8 cellular contexts compared by ENCODE assay signal in genomic region chr15:80059786-80060489, GRCh38. TPM values are rescaled to one million over a fixed set of nuclear protein-coding genes. Genes with fewer than 3 reads are reported as not detected.
DNase-seq lines count a peak whose midpoint lies in the region; ATAC-seq and TF ChIP-seq lines count a peak whose summit lies in the region.

No MANE protein-coding gene starts in this region.

- H3K27me3 ChIP-seq in muscle layer of colon (ENCODE audit: control insufficient read depth in 1 of 2, insufficient read depth in 2 of 2, low read length in 2 of 2) (no peaks in the 10 kb centered on the region), stomach (no peaks in the 10 kb centered on the region)

- intact Hi-C loops in stomach (cut with DNase I; ENCODE audit: low total_unique reads), result loop anchor here (10.0 kb wide), 1 partner anchor 95 kb away; the partner anchor contains the start of gene FAH

- peak overlapping the region; percentile 63 for H3K4me3 ChIP-seq in GM12875 (ENCODE audit: low read depth, low read length)
- peak overlapping the region; percentile 65 to 85 for H3K4me3 ChIP-seq in muscle layer of colon (ENCODE audit: low read depth in 1 of 2, low read length in 2 of 2)
- peak overlapping the region; percentile 65 to 97 (median 81) for H3K4me3 ChIP-seq in stomach

- TF ChIP-seq POLR2A in erythroblast (IDR thresholded peaks at IDR 0.05; ENCODE audit: low read length) (no peak), stomach (IDR thresholded peaks at IDR 0.05) (no peak)

- TF ChIP-seq CTCF in 22Rv1 (IDR thresholded peaks at IDR 0.05), result no peak
- no peak for TF ChIP-seq CTCF in GM12875 (IDR thresholded peaks at IDR 0.05; ENCODE audit: borderline replicate concordance, insufficient read depth, low read depth, low read length)
- TF ChIP-seq CTCF in stomach (IDR thresholded peaks at IDR 0.05), result no peak

- H3K27ac ChIP-seq in 22Rv1 (peak overlapping the region; percentile 90), muscle layer of colon (ENCODE audit: low read depth, low read length) (peak overlapping the region; percentile 95), stomach (peak overlapping the region; percentile 95 to 100 (median 99))

- H3K36me3 ChIP-seq in muscle layer of colon (ENCODE audit: insufficient read depth, low read length) (no peaks in the 10 kb centered on the region), stomach (no peaks in the 10 kb centered on the region)

- H3K9ac ChIP-seq in muscle layer of colon (ENCODE audit: low read length), result peak overlapping the region; percentile 59

- DNase-seq in NCI-H1105 treated with DMSO at 0.1 percent for 48 hours (lab: John Stamatoyannopoulos, UW) (peak; percentile 35), erythroblast (lab: John Stamatoyannopoulos, UW) (peak; percentile 75 to 93), stomach (peak; percentile 45)

- H3K4me1 ChIP-seq in muscle layer of colon (ENCODE audit: insufficient read depth, low read length) (peaks cover 4% of the 10 kb centered on the region), stomach (peaks cover 22 to 44% (median 33%) of the 10 kb centered on the region in 4 donors)

- no peaks in the 10 kb centered on the region for H3K9me3 ChIP-seq in muscle layer of colon (ENCODE audit: low read length)
- no peaks in the 10 kb centered on the region for H3K9me3 ChIP-seq in stomach

- TF ChIP-seq EP300 in stomach (IDR thresholded peaks at IDR 0.05), result no peak

- 0 to 1% (median 1%) methylated on average over 15 to 71 of the region's 72 CpGs for WGBS in stomach, 5 donors

- peak; percentile 41 for ATAC-seq in HG02623 (IDR thresholded peaks at IDR 0.05; ENCODE audit: unreplicated experiment)
- ATAC-seq in activated CD4-positive, CD25-positive, alpha-beta regulatory T cell treated with anti-CD3 and anti-CD28 coated beads, Interleukin-2, amount 50 U/mL, for 24 hours, result peak; percentile 65 to 67

RNA-seq across cellular contexts. Expression of gene ZFAND6, which starts 0.5 kb away (rescaled TPM):
- total RNA-seq in stomach, result 100 to 1,000 TPM in 2 of 5 donors, 10 to 100 TPM in 3; 12.2 to 271 (median 61.9) TPM
- polyA plus RNA-seq in stomach, result 100 to 1,000 TPM in 1 of 3 donors, 10 to 100 TPM in 2; 41.5 to 113 (median 71.0) TPM

Comparison
In these comparisons a context has a peak if more than half of its experiments do, and no peak if none do; other contexts are left out.
1. Peak in every context shown above with its lines: DNase-seq, ATAC-seq, H3K4me3 ChIP-seq and H3K27ac ChIP-seq.